ENCODE assay signal across 1 cellular context in genomic region chr6:30156262-30156599, GRCh38.
TF ChIP-seq lines count a peak whose summit lies in the region.

No MANE protein-coding gene starts in this region.

TF ChIP-seq in SK-N-SH treated with all-trans-retinoic acid at 6 μM for 48 hours, 23 proteins besides CTCF, POLR2A, EP300 and RAD21 (continued from another document):
- TF ChIP-seq, protein P1, sequence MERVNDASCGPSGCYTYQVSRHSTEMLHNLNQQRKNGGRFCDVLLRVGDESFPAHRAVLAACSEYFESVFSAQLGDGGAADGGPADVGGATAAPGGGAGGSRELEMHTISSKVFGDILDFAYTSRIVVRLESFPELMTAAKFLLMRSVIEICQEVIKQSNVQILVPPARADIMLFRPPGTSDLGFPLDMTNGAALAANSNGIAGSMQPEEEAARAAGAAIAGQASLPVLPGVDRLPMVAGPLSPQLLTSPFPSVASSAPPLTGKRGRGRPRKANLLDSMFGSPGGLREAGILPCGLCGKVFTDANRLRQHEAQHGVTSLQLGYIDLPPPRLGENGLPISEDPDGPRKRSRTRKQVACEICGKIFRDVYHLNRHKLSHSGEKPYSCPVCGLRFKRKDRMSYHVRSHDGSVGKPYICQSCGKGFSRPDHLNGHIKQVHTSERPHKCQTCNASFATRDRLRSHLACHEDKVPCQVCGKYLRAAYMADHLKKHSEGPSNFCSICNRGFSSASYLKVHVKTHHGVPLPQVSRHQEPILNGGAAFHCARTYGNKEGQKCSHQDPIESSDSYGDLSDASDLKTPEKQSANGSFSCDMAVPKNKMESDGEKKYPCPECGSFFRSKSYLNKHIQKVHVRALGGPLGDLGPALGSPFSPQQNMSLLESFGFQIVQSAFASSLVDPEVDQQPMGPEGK (CRISPR knock-in tag; IDR thresholded peaks at IDR 0.05; ENCODE audit: borderline replicate concordance): no peak
- TF ChIP-seq, protein P2, sequence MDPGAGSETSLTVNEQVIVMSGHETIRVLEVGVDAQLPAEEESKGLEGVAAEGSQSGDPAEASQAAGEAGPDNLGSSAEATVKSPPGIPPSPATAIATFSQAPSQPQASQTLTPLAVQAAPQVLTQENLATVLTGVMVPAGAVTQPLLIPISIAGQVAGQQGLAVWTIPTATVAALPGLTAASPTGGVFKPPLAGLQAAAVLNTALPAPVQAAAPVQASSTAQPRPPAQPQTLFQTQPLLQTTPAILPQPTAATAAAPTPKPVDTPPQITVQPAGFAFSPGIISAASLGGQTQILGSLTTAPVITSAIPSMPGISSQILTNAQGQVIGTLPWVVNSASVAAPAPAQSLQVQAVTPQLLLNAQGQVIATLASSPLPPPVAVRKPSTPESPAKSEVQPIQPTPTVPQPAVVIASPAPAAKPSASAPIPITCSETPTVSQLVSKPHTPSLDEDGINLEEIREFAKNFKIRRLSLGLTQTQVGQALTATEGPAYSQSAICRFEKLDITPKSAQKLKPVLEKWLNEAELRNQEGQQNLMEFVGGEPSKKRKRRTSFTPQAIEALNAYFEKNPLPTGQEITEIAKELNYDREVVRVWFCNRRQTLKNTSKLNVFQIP (CRISPR knock-in tag; IDR thresholded peaks at IDR 0.05; ENCODE audit: borderline replicate concordance, low read depth): no peak
- TF ChIP-seq ISL1 (CRISPR knock-in tag; IDR thresholded peaks at IDR 0.05): no peak
- no peak for TF ChIP-seq PPARA (CRISPR knock-in tag; IDR thresholded peaks at IDR 0.05; ENCODE audit: borderline replicate concordance)
- TF ChIP-seq BACH2 (CRISPR knock-in tag; IDR thresholded peaks at IDR 0.05; ENCODE audit: borderline replicate concordance): no peak
- no peak for TF ChIP-seq TOX (CRISPR knock-in tag; IDR thresholded peaks at IDR 0.05; ENCODE audit: borderline replicate concordance)
- TF ChIP-seq ZFP30 (CRISPR knock-in tag; IDR thresholded peaks at IDR 0.05): no peak
- TF ChIP-seq ZFP3 (CRISPR knock-in tag; IDR thresholded peaks at IDR 0.05): no peak
